ENCODE assay signal across 21 cellular contexts in genomic region chr1:156138366-156138969, GRCh38. TPM values are rescaled to one million over a fixed set of nuclear protein-coding genes. Genes with fewer than 3 reads are reported as not detected.
DNase-seq lines count a peak whose midpoint lies in the region; ATAC-seq, FAIRE-seq and TF ChIP-seq lines count a peak whose summit lies in the region.
"Had no signal": no experiment of that assay in that cellular context is flagged by ENCODE, and none has a peak within 500 bp of the region (broad histone marks: within the 10 kb centered on the region; RNA-seq: fewer than 3 reads in every experiment).

No MANE protein-coding gene starts in this region.

- H3F3A ChIP-seq in PC-3 (ENCODE audit: low read length, unreplicated experiment), result peaks cover 22% of the 10 kb centered on the region

- peak overlapping the region; percentile 16 for H3K4me3 Mint-ChIP-seq in central memory CD8-positive, alpha-beta T cell
- H3K4me3 Mint-ChIP-seq: activated naive CD8-positive, alpha-beta T cell; T-helper 1 cell treated with Interleukin-12 subunit alpha and Interleukin-12 subunit beta and Interleukin-4 antibody, amounts not matched to agents 30 μg/mL and 1 μg/mL, for 36 hours had no signal

- no peaks in the 10 kb centered on the region for H3K9me2 ChIP-seq in PC-3 (replicated peaks; ENCODE audit: low read length)

- peaks cover 69% of the 10 kb centered on the region for H3K36me3 Mint-ChIP-seq in central memory CD8-positive, alpha-beta T cell (ENCODE audit: insufficient read depth)

- H3K4me1 ChIP-seq in HEK293 (ENCODE audit: control insufficient read depth, insufficient read depth, low read length), result no peaks in the 10 kb centered on the region
- peaks cover 12% of the 10 kb centered on the region for H3K4me1 ChIP-seq in osteoblast (ENCODE audit: insufficient read depth, low read length)
- no peaks in the 10 kb centered on the region for H3K4me1 ChIP-seq in PC-3 (ENCODE audit: insufficient read depth, low read length)

- DNase-seq in central memory CD8-positive, alpha-beta T cell (ENCODE audit: low spot score in 2 of 2), result no peak
- DNase-seq in osteoblast (ENCODE audit: insufficient read length, low spot score, missing footprints) (peak; percentile 36), GM19239 (ENCODE audit: insufficient read length, low spot score) (no peak), PC-3 (no peak)
- DNase-seq in NK-92 treated with Interleukin-12 subunit alpha and Interleukin-12 subunit beta, amount 100 ng/mL, for 24 hours (lab: John Stamatoyannopoulos, UW), result no peak
- DNase-seq: activated T-cell treated with anti-CD3 and anti-CD28 coated beads for 4 hours; aorta; caudate nucleus; DND-41; left ventricle myocardium superior; NCI-H146; NCI-H2107; NCI-H446 treated with DMSO at 0.1 percent for 48 hours; stimulated activated naive CD4-positive, alpha-beta T cell treated with Interleukin-2 at 50 U/mL for 16 hours; testis had no signal

- H3K9me3 ChIP-seq in HEK293 (ENCODE audit: control insufficient read depth, insufficient read depth, low read depth, low read length) (no peaks in the 10 kb centered on the region), osteoblast (ENCODE audit: low read depth, low read length) (no peaks in the 10 kb centered on the region), PC-3 (ENCODE audit: low read length) (no peaks in the 10 kb centered on the region)
- H3K9me3 ChIP-seq: testis, vagina had no signal

- FAIRE-seq in GM19239 (lab: Jason Lieb, UNC), result no peak

- H3K27ac ChIP-seq in HEK293 (ENCODE audit: extremely low read depth, low read depth, low read length), result no peak overlapping the region
- H3K27ac ChIP-seq in osteoblast (ENCODE audit: low read depth, low read length), result peak overlapping the region; percentile 17
- no peak overlapping the region for H3K27ac ChIP-seq in PC-3 (ENCODE audit: low read length)
- H3K27ac ChIP-seq: C4-2B, SK-N-MC, testis, vagina had no signal

- POLR2A ChIA-PET in HEK293 (lab: Yijun Ruan, JAX), result no interaction called here
- POLR2A ChIA-PET in PC-3 (lab: Charles Lee; ENCODE audit: unreplicated experiment), result interaction anchor here (0.7 kb wide), 1 partner anchor 103 kb away, joined by 3 read pairs; no protein-coding TSS in a partner anchor

- H2AFZ ChIP-seq in osteoblast (ENCODE audit: low read length) (no peak overlapping the region), PC-3 (ENCODE audit: low read length) (no peak overlapping the region)

- H3K27me3 ChIP-seq in osteoblast (ENCODE audit: insufficient read depth, low read length) (no peaks in the 10 kb centered on the region), PC-3 (ENCODE audit: low read length) (no peaks in the 10 kb centered on the region)
- H3K27me3 ChIP-seq: testis, vagina had no signal

- H3K79me2 ChIP-seq in osteoblast (ENCODE audit: insufficient read depth, low read length) (peaks cover 52% of the 10 kb centered on the region), PC-3 (ENCODE audit: low read length) (peaks cover 5% of the 10 kb centered on the region; the same call in 1 of the 2 replicates)

- ATAC-seq in central memory CD8-positive, alpha-beta T cell (replicated peaks; ENCODE audit: extremely low read depth, poor library complexity, severe bottlenecking), result no peak
- ATAC-seq in PC-3, result no peak

- H3K27ac Mint-ChIP-seq in central memory CD8-positive, alpha-beta T cell (ENCODE audit: low read depth), result peak overlapping the region; percentile 64
- H3K27ac Mint-ChIP-seq: activated naive CD8-positive, alpha-beta T cell; T-helper 1 cell treated with Interleukin-12 subunit alpha and Interleukin-12 subunit beta and Interleukin-4 antibody, amounts not matched to agents 30 μg/mL and 1 μg/mL, for 36 hours had no signal

- H3K4me2 ChIP-seq in osteoblast (ENCODE audit: insufficient read depth, low read length), result no peak overlapping the region
- H3K4me2 ChIP-seq in PC-3 (ENCODE audit: low read length), result no peak overlapping the region

- H3K4me1 Mint-ChIP-seq in central memory CD8-positive, alpha-beta T cell, result no peaks in the 10 kb centered on the region

- no peak overlapping the region for H3K4me3 ChIP-seq in HEK293 (ENCODE audit: low read depth, low read length)
- H3K4me3 ChIP-seq in osteoblast (ENCODE audit: insufficient read depth, low read length), result no peak overlapping the region
- H3K4me3 ChIP-seq in PC-3 (ENCODE audit: low read length), result no peak overlapping the region
- H3K4me3 ChIP-seq: SK-N-MC, testis, vagina had no signal

- intact Hi-C loops in PC-3 (cut with micrococcal nuclease), result no loop called here

- H4K20me1 ChIP-seq in osteoblast (ENCODE audit: insufficient read depth, low read length) (peaks cover 69% of the 10 kb centered on the region), PC-3 (ENCODE audit: low read length) (peaks cover 34% of the 10 kb centered on the region; the same call in 1 of the 2 replicates)

- H3K27me3 Mint-ChIP-seq in central memory CD8-positive, alpha-beta T cell, result no peaks in the 10 kb centered on the region
- H3K27me3 Mint-ChIP-seq: activated naive CD8-positive, alpha-beta T cell had no signal

- H3K36me3 ChIP-seq in HEK293 (ENCODE audit: control insufficient read depth in 2 of 2, insufficient read depth in 1 of 2, low read length in 2 of 2) (peaks cover 0 to 55% of the 10 kb centered on the region in 2 experiments; a peak in 2 of 3 replicates), osteoblast (ENCODE audit: insufficient read depth, low read length) (peaks cover 81% of the 10 kb centered on the region), PC-3 (ENCODE audit: low read depth, low read length) (peaks cover 69% of the 10 kb centered on the region)

- H3K9me3 Mint-ChIP-seq in central memory CD8-positive, alpha-beta T cell, result no peaks in the 10 kb centered on the region
- H3K9me3 Mint-ChIP-seq: T-helper 1 cell treated with Interleukin-12 subunit alpha and Interleukin-12 subunit beta and Interleukin-4 antibody, amounts not matched to agents 30 μg/mL and 1 μg/mL, for 36 hours had no signal

- no TSS peak for BruUV-seq in PC-3 (replicated peaks; lab: Mats Ljungman, UMichigan)

- no peak overlapping the region for H3K9ac ChIP-seq in PC-3 (ENCODE audit: low read length)

- TF ChIP-seq CTCF in HEK293 (tag by site-specific recombination; IDR thresholded peaks at IDR 0.05) (no peak), osteoblast (IDR thresholded peaks at IDR 0.05; ENCODE audit: extremely low read depth, low read depth, low read length) (no peak), PC-3 (conservative IDR thresholded peaks at IDR 0.05; ENCODE audit: low read depth, low read length) (no peak)

- CTCF ChIA-PET in HEK293 (lab: Yijun Ruan, JAX) (interaction anchor here (0.9 to 1.8 kb wide), 3 partner anchors 9 to 42 kb away, joined by 3 to 14 read pairs (median 4); no protein-coding TSS in a partner anchor), PC-3 (lab: Charles Lee) (no interaction called here)

TF ChIP-seq in HEK293, 187 proteins besides CTCF, POLR2A, EP300 and RAD21:
- TF ChIP-seq GLIS2 (tag by site-specific recombination; IDR thresholded peaks at IDR 0.05) (0 out of 2 replicates have a peak, but pooled peaks have one; percentile 17), EGR2 (tag by site-specific recombination; IDR thresholded peaks at IDR 0.05; ENCODE audit: low read depth) (0 out of 2 replicates have a peak, but pooled peaks have one; percentile 56), BCL11B (tag by site-specific recombination; IDR thresholded peaks at IDR 0.05; ENCODE audit: low read depth) (no peak)

RNA-seq across cellular contexts. Expression of gene SEMA4A, which starts 14.9 kb away (rescaled TPM):
- total RNA-seq in osteoblast (1.5 and 1.8 TPM in 2 replicates), PC-3 (2014; rRNA removed) (5.8 and 13.1 TPM in 2 replicates)

RNA-seq across cellular contexts. Expression of gene LMNA, which starts 24.0 kb away (rescaled TPM):
- total RNA-seq in osteoblast (774 and 854 TPM in 2 replicates), PC-3 (2014; rRNA removed) (864 and 1,095 TPM in 2 replicates)

RNA-seq across cellular contexts. Expression of gene SLC25A44, which starts 55.4 kb away (rescaled TPM):
- 15.0 and 15.2 TPM in 2 replicates for total RNA-seq in osteoblast
- 28.1 and 33.1 TPM in 2 replicates for total RNA-seq in PC-3 (2014; rRNA removed)

RNA-seq across cellular contexts. Expression of gene MEX3A, which starts 56.2 kb away (rescaled TPM):
- total RNA-seq in osteoblast (0.88 and 1.1 TPM in 2 replicates), PC-3 (2014; rRNA removed) (12.9 and 14.7 TPM in 2 replicates)
